ENCODE assay signal across 8 cellular contexts in the genomic region with DNA sequence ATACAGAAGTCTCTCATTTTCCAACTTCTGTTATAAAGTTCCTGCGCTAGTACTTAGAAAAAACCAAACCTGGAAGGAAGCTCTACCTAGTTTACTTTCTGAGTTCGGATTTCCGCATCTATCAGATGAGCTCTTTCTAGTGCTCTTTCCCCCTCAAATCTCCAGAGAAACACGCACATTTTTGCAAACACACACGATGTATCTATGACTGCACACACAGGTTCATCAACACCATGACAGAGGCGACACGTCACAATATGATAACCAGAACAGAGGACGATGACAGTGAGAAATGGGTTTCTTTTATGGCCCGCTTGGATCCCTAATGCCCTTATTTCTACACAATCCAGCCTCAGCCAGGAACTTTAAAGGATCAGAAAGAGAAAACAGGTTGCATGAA. TPM values are rescaled to one million over a fixed set of nuclear protein-coding genes. Genes with fewer than 3 reads are reported as not detected.
A peak's percentile ranks its signal among the peaks of the same experiment; 100 is the strongest.
DNase-seq lines count a peak whose midpoint lies in the region; ATAC-seq and TF ChIP-seq lines count a peak whose summit lies in the region.

No MANE protein-coding gene starts in this region.

- CTCF ChIA-PET in CD8-positive, alpha-beta memory T cell (lab: Charles Lee), result interaction anchor here (0.7 to 1.9 kb wide), 12 partner anchors 9 to 85 kb away, joined by 3 to 11 read pairs (median 3); no protein-coding TSS in a partner anchor

- H3K4me1 ChIP-seq in CD8-positive, alpha-beta memory T cell (ENCODE audit: insufficient read depth, low read length), result peaks cover 16% of the 10 kb centered on the region

- H3K9me3 Mint-ChIP-seq in CD8-positive, alpha-beta memory T cell, result no peaks in the 10 kb centered on the region
- H3K9me3 Mint-ChIP-seq in glutamatergic neuron (ENCODE audit: unreplicated experiment), result no peaks in the 10 kb centered on the region

- peak overlapping the region; percentile 90 for H3K27ac ChIP-seq in CD8-positive, alpha-beta memory T cell (ENCODE audit: low read depth, low read length)

- POLR2A ChIA-PET in CD8-positive, alpha-beta memory T cell (lab: Charles Lee), result interaction anchor here (0.6 to 1.6 kb wide), 7 partner anchors 9 to 844 kb away, joined by 3 to 7 read pairs (median 4); a partner anchor contains a TSS

- no peaks in the 10 kb centered on the region for H3K27me3 Mint-ChIP-seq in CD8-positive, alpha-beta memory T cell
- H3K27me3 Mint-ChIP-seq in glutamatergic neuron (ENCODE audit: unreplicated experiment), result no peaks in the 10 kb centered on the region

- ATAC-seq in GM21381 (IDR thresholded peaks at IDR 0.05; ENCODE audit: unreplicated experiment) (peak; percentile 19), GM18861 (IDR thresholded peaks at IDR 0.05; ENCODE audit: unreplicated experiment) (no peak)

- DNase-seq in CD8-positive, alpha-beta memory T cell, result peak in 3 of 5 donors; percentile 60 to 71 (median 60)
- DNase-seq in NCI-H1694 (lab: John Stamatoyannopoulos, UW), result peak; percentile 1
- DNase-seq in activated T-cell treated with anti-CD3 and anti-CD28 coated beads for 48 hours (ENCODE audit: low read depth), result peak; percentile 12
- no peak for DNase-seq in glutamatergic neuron
- no peak for DNase-seq in skeletal muscle cell (ENCODE audit: low read depth)
- no peak for DNase-seq in dedifferentiated amniotic fluid mesenchymal stem cell (ENCODE audit: extremely low spot score)

- peak overlapping the region; percentile 90 to 94 (median 92) for H3K4me3 Mint-ChIP-seq in CD8-positive, alpha-beta memory T cell
- H3K4me3 Mint-ChIP-seq in glutamatergic neuron (ENCODE audit: unreplicated experiment), result peak overlapping the region; percentile 78

- peak overlapping the region; percentile 78 to 98 (median 95) for H3K27ac Mint-ChIP-seq in CD8-positive, alpha-beta memory T cell
- H3K27ac Mint-ChIP-seq in glutamatergic neuron (ENCODE audit: unreplicated experiment), result peak overlapping the region; percentile 0

- peaks cover 19 to 39% (median 20%) of the 10 kb centered on the region in 3 donors for H3K4me1 Mint-ChIP-seq in CD8-positive, alpha-beta memory T cell
- H3K4me1 Mint-ChIP-seq in glutamatergic neuron (ENCODE audit: low read depth, unreplicated experiment), result peaks cover 3% of the 10 kb centered on the region

- no peaks in the 10 kb centered on the region for H3K9me3 ChIP-seq in CD8-positive, alpha-beta memory T cell (ENCODE audit: low read length)

- H3K4me3 ChIP-seq in CD8-positive, alpha-beta memory T cell (ENCODE audit: low read length), result peak overlapping the region; percentile 79
- H3K4me3 ChIP-seq in skeletal muscle cell (ENCODE audit: low read depth, low read length), result peak overlapping the region; percentile 54

- no peaks in the 10 kb centered on the region for H3K36me3 ChIP-seq in CD8-positive, alpha-beta memory T cell (ENCODE audit: insufficient read depth, low read length)

- TF ChIP-seq CTCF in glutamatergic neuron (IDR thresholded peaks at IDR 0.05; ENCODE audit: partially characterized antibody, unreplicated experiment), result no peak

- no peaks in the 10 kb centered on the region for H3K27me3 ChIP-seq in CD8-positive, alpha-beta memory T cell (ENCODE audit: insufficient read depth, low read length, poor library complexity, severe bottlenecking)

- H3K36me3 Mint-ChIP-seq in CD8-positive, alpha-beta memory T cell, result peaks cover 0 to 4% (median 4%) of the 10 kb centered on the region in 3 donors
- H3K36me3 Mint-ChIP-seq in glutamatergic neuron (ENCODE audit: unreplicated experiment), result no peaks in the 10 kb centered on the region

RNA-seq across cellular contexts. Expression of a gene that starts 0.6 kb away (rescaled TPM):
- total RNA-seq in CD8-positive, alpha-beta memory T cell, result under 1 TPM; 0.55 TPM
- not detected for polyA plus RNA-seq in CD8-positive, alpha-beta memory T cell
- total RNA-seq in glutamatergic neuron (ENCODE audit: unreplicated experiment), result not detected

RNA-seq across cellular contexts. Expression of a gene that starts 29.1 kb away (rescaled TPM):
- total RNA-seq in CD8-positive, alpha-beta memory T cell, result 100 to 1,000 TPM; 838 to 869 TPM
- 1,545 TPM for polyA plus RNA-seq in CD8-positive, alpha-beta memory T cell
- 0.71 TPM for total RNA-seq in glutamatergic neuron (ENCODE audit: unreplicated experiment)

Comparison
In these comparisons a context has a peak if more than half of its experiments do, and no peak if none do; other contexts are left out.
1. DNase-seq: peak in CD8-positive, alpha-beta memory T cell (3 of 5), NCI-H1694 (single experiment) and activated T-cell treated with anti-CD3 and anti-CD28 coated beads for 48 hours (single experiment); none in glutamatergic neuron (single experiment), skeletal muscle cell (single experiment) and dedifferentiated amniotic fluid mesenchymal stem cell (single experiment).
2. RNA of a gene that starts 29.1 kb away (total RNA-seq): 838 to 869 TPM in CD8-positive, alpha-beta memory T cell; 0.71 TPM in glutamatergic neuron (single experiment); every median in the first group is over 100 times any median in the second.